ENCODE assay signal across 11 cellular contexts in genomic region chr5:32612134-32612888, GRCh38. TPM values are rescaled to one million over a fixed set of nuclear protein-coding genes. Genes with fewer than 3 reads are reported as not detected.
DNase-seq lines count a peak whose midpoint lies in the region; ATAC-seq, FAIRE-seq and TF ChIP-seq lines count a peak whose summit lies in the region.
"Had no signal": no experiment of that assay in that cellular context is flagged by ENCODE, and none has a peak within 500 bp of the region (broad histone marks: within the 10 kb centered on the region; RNA-seq: fewer than 3 reads in every experiment).

No MANE protein-coding gene starts in this region.

- H3K79me2 ChIP-seq in ACC112 (ENCODE audit: control insufficient read depth, insufficient read depth, low read length, unreplicated experiment) (no peaks in the 10 kb centered on the region), PC-9 (ENCODE audit: low read depth) (no peaks in the 10 kb centered on the region), OCI-LY7 (ENCODE audit: insufficient read depth, low read depth, low read length) (no peaks in the 10 kb centered on the region), GM23338 (replicated peaks; ENCODE audit: insufficient read depth) (no peaks in the 10 kb centered on the region)

- H2AFZ ChIP-seq in ACC112 (ENCODE audit: low read length, unreplicated experiment) (peak overlapping the region; percentile 83), PC-9 (no peak overlapping the region), OCI-LY7 (ENCODE audit: low read length) (no peak overlapping the region), GM23338 (no peak overlapping the region)

- DNase-seq in PC-9: peak; percentile 14 to 31
- DNase-seq in kidney glomerular epithelial cell (lab: John Stamatoyannopoulos, UW): peak; percentile 45
- DNase-seq in H54 (ENCODE audit: insufficient read length, low spot score): no peak
- DNase-seq in OCI-LY7 (ENCODE audit: low spot score): no peak
- DNase-seq in GM23338 (ENCODE audit: low spot score): no peak
- DNase-seq: NCI-H1436 treated with DMSO at 0.1 percent for 48 hours had no signal

- no peak for TF ChIP-seq EP300 in Ishikawa (IDR thresholded peaks at IDR 0.05; ENCODE audit: borderline replicate concordance)

- H3K4me1 Mint-ChIP-seq in GM23338: 0 out of 3 replicates have a peak, but pooled peaks cover 3% of the 10 kb centered on the region

- H3K27ac Mint-ChIP-seq in GM23338: no peak overlapping the region

- no peaks in the 10 kb centered on the region for H3K9me3 ChIP-seq in PC-9 (ENCODE audit: insufficient read depth, low read depth)
- no peaks in the 10 kb centered on the region for H3K9me3 ChIP-seq in OCI-LY7 (ENCODE audit: low read length)
- H3K9me3 ChIP-seq: BE2C had no signal

- FAIRE-seq in H54 (lab: Jason Lieb, UNC): no peak

- H3K9me3 Mint-ChIP-seq in GM23338: no peaks in the 10 kb centered on the region
- H3K9me3 Mint-ChIP-seq: activated naive CD8-positive, alpha-beta T cell treated with anti-CD3 and anti-CD28 coated beads, Interleukin-2, amount 50 U/mL, for 24 hours had no signal

- H3K36me3 ChIP-seq in ACC112 (ENCODE audit: insufficient read depth, low read length) (0 out of 2 replicates have a peak, but pooled peaks cover 3% of the 10 kb centered on the region), PC-9 (ENCODE audit: low read depth) (no peaks in the 10 kb centered on the region), OCI-LY7 (ENCODE audit: insufficient read depth, low read length) (no peaks in the 10 kb centered on the region), GM23338 (ENCODE audit: insufficient read depth) (no peaks in the 10 kb centered on the region)
- H3K36me3 ChIP-seq: BE2C had no signal

- no peak for TF ChIP-seq RAD21 in Ishikawa (IDR thresholded peaks at IDR 0.05; ENCODE audit: low read depth)

- TF ChIP-seq CTCF in PC-9 (conservative IDR thresholded peaks at IDR 0.05) (no peak), OCI-LY7 (conservative IDR thresholded peaks at IDR 0.05; ENCODE audit: low read length) (no peak), GM23338 (conservative IDR thresholded peaks at IDR 0.05; ENCODE audit: low read depth in 2 of 2) (no peak)

- BruUV-seq in PC-9 (replicated peaks; lab: Mats Ljungman, UMichigan): no TSS peak
- no TSS peak for BruUV-seq in OCI-LY7 (replicated peaks; lab: Mats Ljungman, UMichigan)

- ATAC-seq in HG03378 (IDR thresholded peaks at IDR 0.05; ENCODE audit: unreplicated experiment) (no peak), GM23338 (no peak)

- H3F3A ChIP-seq in PC-9 (ENCODE audit: insufficient read depth, low read depth) (peaks cover 3% of the 10 kb centered on the region; the same call in 1 of the 2 replicates), GM23338 (replicated peaks; ENCODE audit: low read depth) (no peaks in the 10 kb centered on the region)

- H3K27me3 Mint-ChIP-seq in GM23338 (ENCODE audit: insufficient read depth, low read depth, poor library complexity): no peaks in the 10 kb centered on the region
- H3K27me3 Mint-ChIP-seq: activated naive CD8-positive, alpha-beta T cell treated with anti-CD3 and anti-CD28 coated beads, Interleukin-2, amount 50 U/mL, for 24 hours had no signal

- intact Hi-C loops in PC-9 (cut with micrococcal nuclease; ENCODE audit: unreplicated experiment) (loop anchor here (2.0 to 10.0 kb wide), 4 partner anchors 95 to 810 kb away; no protein-coding TSS in a partner anchor), OCI-LY7 (cut with micrococcal nuclease; ENCODE audit: unreplicated experiment) (loop anchor here (2.0 to 10.0 kb wide), 4 partner anchors 265 to 788 kb away; no protein-coding TSS in a partner anchor)

- H4K20me1 ChIP-seq in PC-9 (ENCODE audit: insufficient read depth) (no peaks in the 10 kb centered on the region), OCI-LY7 (ENCODE audit: insufficient read depth, low read length) (no peaks in the 10 kb centered on the region), GM23338 (replicated peaks; ENCODE audit: insufficient read depth) (no peaks in the 10 kb centered on the region; the same call in 1 of the 2 replicates)

- no peak overlapping the region for H3K4me3 ChIP-seq in ACC112 (ENCODE audit: low read depth, low read length)
- H3K4me3 ChIP-seq in PC-9: no peak overlapping the region
- H3K4me3 ChIP-seq in OCI-LY7 (ENCODE audit: low read depth, low read length, poor library complexity, severe bottlenecking): no peak overlapping the region
- no peak overlapping the region for H3K4me3 ChIP-seq in GM23338

- CTCF ChIA-PET in PC-9 (lab: Charles Lee) (interaction anchor here (0.6 to 1.9 kb wide), 4 partner anchors 9 to 831 kb away, joined by 3 to 6 read pairs (median 3); no protein-coding TSS in a partner anchor), OCI-LY7 (lab: Charles Lee; ENCODE audit: unreplicated experiment) (no interaction called here)

- H3K4me3 Mint-ChIP-seq in GM23338: no peak overlapping the region
- H3K4me3 Mint-ChIP-seq: activated naive CD8-positive, alpha-beta T cell treated with anti-CD3 and anti-CD28 coated beads, Interleukin-2, amount 50 U/mL, for 24 hours had no signal

- POLR2A ChIA-PET in PC-9 (lab: Charles Lee; ENCODE audit: unreplicated experiment) (no interaction called here), OCI-LY7 (lab: Charles Lee) (interaction anchor here (0.9 kb wide), 1 partner anchor 9 kb away, joined by 3 read pairs; no protein-coding TSS in a partner anchor)

- H3K4me2 ChIP-seq in PC-9 (no peak overlapping the region), OCI-LY7 (ENCODE audit: low read length) (no peak overlapping the region), GM23338 (no peak overlapping the region)

- H3K4me1 ChIP-seq in ACC112 (ENCODE audit: control insufficient read depth, insufficient read depth, low read length, unreplicated experiment): peaks cover 11% of the 10 kb centered on the region
- H3K4me1 ChIP-seq in PC-9 (replicated peaks; ENCODE audit: insufficient read depth): no peaks in the 10 kb centered on the region
- no peaks in the 10 kb centered on the region for H3K4me1 ChIP-seq in OCI-LY7 (ENCODE audit: insufficient read depth, low read length, poor library complexity, severe bottlenecking)
- H3K4me1 ChIP-seq in GM23338 (ENCODE audit: insufficient read depth): no peaks in the 10 kb centered on the region
- H3K4me1 ChIP-seq: BE2C had no signal

- no peak for TF ChIP-seq POLR2A in H54 (IDR thresholded peaks at IDR 0.05; ENCODE audit: low read depth, low read length)

- H3K27me3 ChIP-seq in ACC112 (ENCODE audit: insufficient read depth, low read length) (no peaks in the 10 kb centered on the region), PC-9 (ENCODE audit: insufficient read depth, low read depth) (no peaks in the 10 kb centered on the region), GM23338 (ENCODE audit: insufficient read depth) (no peaks in the 10 kb centered on the region)
- H3K27me3 ChIP-seq: BE2C had no signal

- H3K27ac ChIP-seq in ACC112 (ENCODE audit: low read depth, low read length): no peak overlapping the region
- no peak overlapping the region for H3K27ac ChIP-seq in PC-9
- no peak overlapping the region for H3K27ac ChIP-seq in OCI-LY7 (ENCODE audit: low read depth, low read length, poor library complexity, severe bottlenecking)
- no peak overlapping the region for H3K27ac ChIP-seq in GM23338 (ENCODE audit: low read depth)

- no peaks in the 10 kb centered on the region for H3K36me3 Mint-ChIP-seq in GM23338 (ENCODE audit: low read depth)

- no peaks in the 10 kb centered on the region for H3K9me2 ChIP-seq in PC-9 (ENCODE audit: insufficient read depth)
- H3K9me2 ChIP-seq in OCI-LY7 (ENCODE audit: insufficient read depth, low read length): no peaks in the 10 kb centered on the region
- H3K9me2 ChIP-seq in GM23338 (ENCODE audit: insufficient read depth): no peaks in the 10 kb centered on the region

TF ChIP-seq in Ishikawa, 13 proteins besides CTCF, POLR2A, EP300 and RAD21:
- TF ChIP-seq TEAD4 (IDR thresholded peaks at IDR 0.05) (peak; percentile 42; the same call in 1 of the 2 replicates), CEBPB (IDR thresholded peaks at IDR 0.05) (no peak)

TF ChIP-seq in GM23338, 12 proteins besides CTCF, POLR2A, EP300 and RAD21 (continues in another document):
- no peak for TF ChIP-seq EZH2 (IDR thresholded peaks at IDR 0.05; ENCODE audit: low read depth, unreplicated experiment)
- TF ChIP-seq ZNF331 (CRISPR knock-in tag; IDR thresholded peaks at IDR 0.05; ENCODE audit: low read depth): no peak
- TF ChIP-seq ZNF114 (CRISPR knock-in tag; IDR thresholded peaks at IDR 0.05): no peak
- TF ChIP-seq POLR2AphosphoS5 (IDR thresholded peaks at IDR 0.05; ENCODE audit: low read depth): no peak
- no peak for TF ChIP-seq EZH2phosphoT487 (IDR thresholded peaks at IDR 0.05; ENCODE audit: unreplicated experiment)

RNA-seq across cellular contexts. Expression of gene SUB1, which starts 27.0 kb away (rescaled TPM):
- total RNA-seq in PC-9 (2021) (314 and 328 TPM in 2 replicates), OCI-LY7 (2022) (69.2 and 82.2 TPM in 2 replicates)
- 40.3 and 56.9 TPM in 2 replicates for total RNA-seq in OCI-LY7 (2014; rRNA removed; shearing (Covaris generic))
- total RNA-seq in GM23338 (2014; rRNA removed; shearing (Covaris generic)): 288 and 365 TPM in 2 replicates
- 1,041 and 1,042 TPM in 2 replicates for polyA plus RNA-seq in GM23338 (2016; fragmentation: Nextera tagmentation; extraction: Ambion mirVana)

Comparison
In these comparisons a context has a peak if more than half of its experiments do, and no peak if none do; other contexts are left out.
1. DNase-seq: peak in PC-9 (2 of 2) and kidney glomerular epithelial cell (single experiment); none in H54 (single experiment), OCI-LY7 (single experiment) and GM23338 (single experiment).